2 cellular contexts compared by ENCODE assay signal in genomic region chr3:177945999-177946398, GRCh38.
TF ChIP-seq lines count a peak whose summit lies in the region.

No MANE protein-coding gene starts in this region.

TF ChIP-seq in IMR-90, 13 proteins besides CTCF, POLR2A, EP300 and RAD21:
- TF ChIP-seq BHLHE40 (IDR thresholded peaks at IDR 0.05; ENCODE audit: low read depth, low read length) (no peak), SMC3 (IDR thresholded peaks at IDR 0.05; ENCODE audit: low read depth, low read length) (no peak), USF2 (IDR thresholded peaks at IDR 0.05; ENCODE audit: low read depth, low read length) (no peak), FOS (IDR thresholded peaks at IDR 0.05; ENCODE audit: low read depth, low read length) (no peak), CHD1 (IDR thresholded peaks at IDR 0.05; ENCODE audit: low read depth, low read length) (no peak), RFX5 (IDR thresholded peaks at IDR 0.05; ENCODE audit: low read depth, low read length) (no peak), ELK1 (IDR thresholded peaks at IDR 0.05; ENCODE audit: borderline replicate concordance, low read depth, low read length) (no peak), MXI1 (IDR thresholded peaks at IDR 0.05; ENCODE audit: borderline replicate concordance, low read depth, low read length) (no peak), MAZ (IDR thresholded peaks at IDR 0.05; ENCODE audit: borderline replicate concordance, low read depth, low read length) (no peak), NFE2L2 (IDR thresholded peaks at IDR 0.05; ENCODE audit: low read depth, low read length) (no peak), RCOR1 (IDR thresholded peaks at IDR 0.05; ENCODE audit: insufficient replicate concordance, low read length) (no peak), MAFK (IDR thresholded peaks at IDR 0.05; ENCODE audit: low read depth, low read length) (no peak), CEBPB (IDR thresholded peaks at IDR 0.05; ENCODE audit: low read depth, low read length) (no peak)

TF ChIP-seq in H1, 55 proteins besides CTCF, POLR2A, EP300 and RAD21:
- TF ChIP-seq EGR1 (IDR thresholded peaks at IDR 0.05; ENCODE audit: borderline replicate concordance, low read depth, low read length) (no peak), YY1 (IDR thresholded peaks at IDR 0.05; ENCODE audit: low read depth, low read length) (no peak), SIRT6 (IDR thresholded peaks at IDR 0.05; ENCODE audit: low read length) (no peak), POU5F1 (IDR thresholded peaks at IDR 0.05; ENCODE audit: low read depth, low read length) (no peak), TAF7 (optimal IDR thresholded peaks at IDR 0.05; ENCODE audit: borderline replicate concordance, low read depth, low read length) (no peak), HDAC2 (IDR thresholded peaks at IDR 0.05; ENCODE audit: borderline replicate concordance in 1 of 2, low read depth in 2 of 2, low read length in 2 of 2) (no peak), E2F6 (IDR thresholded peaks at IDR 0.05) (no peak), POLR2AphosphoS5 (IDR thresholded peaks at IDR 0.05; ENCODE audit: low read depth, low read length) (no peak), SRF (IDR thresholded peaks at IDR 0.05; ENCODE audit: low read depth, low read length) (no peak)
